ENCODE assay signal across 10 cellular contexts in genomic region chr1:21308847-21309652, GRCh38. TPM values are rescaled to one million over a fixed set of nuclear protein-coding genes. Genes with fewer than 3 reads are reported as not detected.
DNase-seq lines count a peak whose midpoint lies in the region; ATAC-seq and TF ChIP-seq lines count a peak whose summit lies in the region.
"Had no signal": no experiment of that assay in that cellular context is flagged by ENCODE, and none has a peak within 500 bp of the region (broad histone marks: within the 10 kb centered on the region; RNA-seq: fewer than 3 reads in every experiment).

No MANE protein-coding gene starts in this region.

- H3K9me3 Mint-ChIP-seq in activated naive CD8-positive, alpha-beta T cell (ENCODE audit: low read depth), result no peaks in the 10 kb centered on the region
- no peaks in the 10 kb centered on the region for H3K9me3 Mint-ChIP-seq in activated naive CD8-positive, alpha-beta T cell treated with anti-CD3 and anti-CD28 coated beads for 36 hours
- H3K9me3 Mint-ChIP-seq in activated naive CD8-positive, alpha-beta T cell treated with anti-CD3 and anti-CD28 coated beads, Interleukin-2, amount 50 U/mL, for 24 hours, result no peaks in the 10 kb centered on the region
- H3K9me3 Mint-ChIP-seq in activated T-helper 1 cell treated with anti-CD3 and anti-CD28 coated beads, Interleukin-12 subunit alpha, Interleukin-12 subunit beta, Interleukin-2, Interleukin-4 antibody, amounts not matched to agents 30 ng/mL and 10 ng/mL and 1 ng/mL, durations not matched to agents 14 hours and 24 hours and 36 hours, result no peaks in the 10 kb centered on the region
- H3K9me3 Mint-ChIP-seq: activated B cell treated with CpG ODN at 0.5 μM for 24 hours had no signal

- intact Hi-C loops in vagina (cut with DNase I), result loop anchor here (2.0 kb wide), 1 partner anchor 54 kb away; no protein-coding TSS in a partner anchor
- intact Hi-C loops in activated T-helper 1 cell treated with anti-CD3 and anti-CD28 coated beads, Interleukin-12 subunit alpha, Interleukin-12 subunit beta, Interleukin-2, Interleukin-4 antibody, amounts not matched to agents 30 ng/mL and 10 ng/mL and 1 ng/mL, durations not matched to agents 14 hours and 24 hours and 36 hours (cut with micrococcal nuclease), result no loop called here

- peak overlapping the region; percentile 53 to 62 for H3K27ac ChIP-seq in right atrium auricular region
- peak overlapping the region; percentile 86 for H3K27ac ChIP-seq in vagina

- H3K4me1 ChIP-seq in right atrium auricular region (peaks cover 0 to 50% of the 10 kb centered on the region in 2 donors), vagina (peaks cover 90% of the 10 kb centered on the region)

- H3K27me3 ChIP-seq in right atrium auricular region (no peaks in the 10 kb centered on the region), vagina (no peaks in the 10 kb centered on the region)

- H3K27ac Mint-ChIP-seq in activated naive CD8-positive, alpha-beta T cell, result peak overlapping the region; percentile 41
- no peak overlapping the region for H3K27ac Mint-ChIP-seq in activated naive CD8-positive, alpha-beta T cell treated with anti-CD3 and anti-CD28 coated beads for 36 hours
- H3K27ac Mint-ChIP-seq in activated naive CD8-positive, alpha-beta T cell treated with anti-CD3 and anti-CD28 coated beads, Interleukin-2, amount 50 U/mL, for 24 hours, result peak overlapping the region; percentile 56
- no peak overlapping the region for H3K27ac Mint-ChIP-seq in activated T-helper 1 cell treated with anti-CD3 and anti-CD28 coated beads, Interleukin-12 subunit alpha, Interleukin-12 subunit beta, Interleukin-2, Interleukin-4 antibody, amounts not matched to agents 30 ng/mL and 10 ng/mL and 1 ng/mL, durations not matched to agents 14 hours and 24 hours and 36 hours
- H3K27ac Mint-ChIP-seq: activated B cell treated with CpG ODN at 0.5 μM for 24 hours had no signal

- H3K4me1 Mint-ChIP-seq in activated naive CD8-positive, alpha-beta T cell (ENCODE audit: low read depth), result peaks cover 57% of the 10 kb centered on the region
- peaks cover 52% of the 10 kb centered on the region for H3K4me1 Mint-ChIP-seq in activated naive CD8-positive, alpha-beta T cell treated with anti-CD3 and anti-CD28 coated beads for 36 hours
- H3K4me1 Mint-ChIP-seq in activated naive CD8-positive, alpha-beta T cell treated with anti-CD3 and anti-CD28 coated beads, Interleukin-2, amount 50 U/mL, for 24 hours, result peaks cover 66% of the 10 kb centered on the region
- H3K4me1 Mint-ChIP-seq in activated T-helper 1 cell treated with anti-CD3 and anti-CD28 coated beads, Interleukin-12 subunit alpha, Interleukin-12 subunit beta, Interleukin-2, Interleukin-4 antibody, amounts not matched to agents 30 ng/mL and 10 ng/mL and 1 ng/mL, durations not matched to agents 14 hours and 24 hours and 36 hours (ENCODE audit: low read depth), result peaks cover 54% of the 10 kb centered on the region

- no peak for TF ChIP-seq POLR2A in vagina (IDR thresholded peaks at IDR 0.05)

- H3K36me3 ChIP-seq in right atrium auricular region (no peaks in the 10 kb centered on the region), vagina (no peaks in the 10 kb centered on the region)

- TF ChIP-seq CTCF in right atrium auricular region (IDR thresholded peaks at IDR 0.05) (no peak), vagina (IDR thresholded peaks at IDR 0.05) (no peak), GM13976 (IDR thresholded peaks at IDR 0.05; ENCODE audit: borderline replicate concordance, control extremely low read depth, extremely low read depth, insufficient read depth, missing control alignments) (no peak)

- in situ Hi-C loops in GM13976 (cut with MboI; ENCODE audit: low sequenced_read_pairs, unreplicated experiment), result no loop called here

- no peaks in the 10 kb centered on the region for H3K36me3 Mint-ChIP-seq in activated naive CD8-positive, alpha-beta T cell
- peaks cover 12% of the 10 kb centered on the region for H3K36me3 Mint-ChIP-seq in activated naive CD8-positive, alpha-beta T cell treated with anti-CD3 and anti-CD28 coated beads for 36 hours
- H3K36me3 Mint-ChIP-seq in activated naive CD8-positive, alpha-beta T cell treated with anti-CD3 and anti-CD28 coated beads, Interleukin-2, amount 50 U/mL, for 24 hours (ENCODE audit: low read depth), result peaks cover 24% of the 10 kb centered on the region
- H3K36me3 Mint-ChIP-seq in activated T-helper 1 cell treated with anti-CD3 and anti-CD28 coated beads, Interleukin-12 subunit alpha, Interleukin-12 subunit beta, Interleukin-2, Interleukin-4 antibody, amounts not matched to agents 30 ng/mL and 10 ng/mL and 1 ng/mL, durations not matched to agents 14 hours and 24 hours and 36 hours (ENCODE audit: low read depth), result peaks cover 9% of the 10 kb centered on the region

- peak; percentile 16 for ATAC-seq in activated naive CD8-positive, alpha-beta T cell treated with anti-CD3 and anti-CD28 coated beads, Interleukin-2, amount 50 U/mL, for 24 hours

- H3K9me3 ChIP-seq in right atrium auricular region (no peaks in the 10 kb centered on the region), vagina (no peaks in the 10 kb centered on the region)

- no peak overlapping the region for H3K4me3 ChIP-seq in right atrium auricular region
- no peak overlapping the region for H3K4me3 ChIP-seq in vagina

- no peaks in the 10 kb centered on the region for H3K27me3 Mint-ChIP-seq in activated naive CD8-positive, alpha-beta T cell
- H3K27me3 Mint-ChIP-seq in activated naive CD8-positive, alpha-beta T cell treated with anti-CD3 and anti-CD28 coated beads for 36 hours, result no peaks in the 10 kb centered on the region
- no peaks in the 10 kb centered on the region for H3K27me3 Mint-ChIP-seq in activated naive CD8-positive, alpha-beta T cell treated with anti-CD3 and anti-CD28 coated beads, Interleukin-2, amount 50 U/mL, for 24 hours
- H3K27me3 Mint-ChIP-seq in activated T-helper 1 cell treated with anti-CD3 and anti-CD28 coated beads, Interleukin-12 subunit alpha, Interleukin-12 subunit beta, Interleukin-2, Interleukin-4 antibody, amounts not matched to agents 30 ng/mL and 10 ng/mL and 1 ng/mL, durations not matched to agents 14 hours and 24 hours and 36 hours (ENCODE audit: insufficient read depth), result no peaks in the 10 kb centered on the region
- H3K27me3 Mint-ChIP-seq: activated B cell treated with CpG ODN at 0.5 μM for 24 hours, naive B cell had no signal

- H3K4me3 Mint-ChIP-seq in activated naive CD8-positive, alpha-beta T cell, result no peak overlapping the region
- no peak overlapping the region for H3K4me3 Mint-ChIP-seq in activated naive CD8-positive, alpha-beta T cell treated with anti-CD3 and anti-CD28 coated beads for 36 hours
- H3K4me3 Mint-ChIP-seq in activated naive CD8-positive, alpha-beta T cell treated with anti-CD3 and anti-CD28 coated beads, Interleukin-2, amount 50 U/mL, for 24 hours, result peak overlapping the region; percentile 2
- no peak overlapping the region for H3K4me3 Mint-ChIP-seq in activated T-helper 1 cell treated with anti-CD3 and anti-CD28 coated beads, Interleukin-12 subunit alpha, Interleukin-12 subunit beta, Interleukin-2, Interleukin-4 antibody, amounts not matched to agents 30 ng/mL and 10 ng/mL and 1 ng/mL, durations not matched to agents 14 hours and 24 hours and 36 hours
- H3K4me3 Mint-ChIP-seq: activated B cell treated with CpG ODN at 0.5 μM for 24 hours had no signal

- no peak for DNase-seq in activated naive CD8-positive, alpha-beta T cell treated with anti-CD3 and anti-CD28 coated beads for 36 hours
- no peak for DNase-seq in activated naive CD8-positive, alpha-beta T cell treated with anti-CD3 and anti-CD28 coated beads, Interleukin-2, amount 50 U/mL, for 24 hours
- DNase-seq in right atrium auricular region (ENCODE audit: low spot score) (no peak), vagina (ENCODE audit: extremely low spot score in 2 of 2) (no peak), GM13976 (ENCODE audit: low spot score) (no peak), cortex of kidney (lab: John Stamatoyannopoulos, UW) (no peak)
- DNase-seq in activated T-helper 1 cell treated with anti-CD3 and anti-CD28 coated beads, Interleukin-12 subunit alpha, Interleukin-12 subunit beta, Interleukin-2, Interleukin-4 antibody, amounts not matched to agents 30 ng/mL and 10 ng/mL and 1 ng/mL, durations not matched to agents 14 hours and 24 hours and 36 hours (ENCODE audit: low spot score), result no peak
- DNase-seq: activated B cell treated with CpG ODN at 0.5 μM for 24 hours, naive B cell had no signal

RNA-seq across cellular contexts. Expression of gene ECE1, which starts 18.8 kb away (rescaled TPM):
- total RNA-seq in activated naive CD8-positive, alpha-beta T cell treated with anti-CD3 and anti-CD28 coated beads for 36 hours, result 100 to 1,000 TPM in 1 of 2 experiments, 10 to 100 TPM in 1; 95.6 to 101 TPM
- total RNA-seq in right atrium auricular region (100 to 1,000 TPM in 1 of 2 donors, 10 to 100 TPM in 1; 83.7 to 152 TPM), vagina (93.8 TPM)
- 139 and 140 TPM in 2 replicates for total RNA-seq in activated T-helper 1 cell treated with anti-CD3 and anti-CD28 coated beads, Interleukin-12 subunit alpha, Interleukin-12 subunit beta, Interleukin-2, Interleukin-4 antibody, amounts not matched to agents 30 ng/mL and 10 ng/mL and 1 ng/mL, durations not matched to agents 14 hours and 24 hours and 36 hours

Comparison
In these comparisons a context has a peak if more than half of its experiments do, and no peak if none do; other contexts are left out.
1. H3K27ac Mint-ChIP-seq: peak in activated naive CD8-positive, alpha-beta T cell (single experiment) and activated naive CD8-positive, alpha-beta T cell treated with anti-CD3 and anti-CD28 coated beads, Interleukin-2, amount 50 U/mL, for 24 hours (single experiment); none in activated naive CD8-positive, alpha-beta T cell treated with anti-CD3 and anti-CD28 coated beads for 36 hours (single experiment) and activated T-helper 1 cell treated with anti-CD3 and anti-CD28 coated beads, Interleukin-12 subunit alpha, Interleukin-12 subunit beta, Interleukin-2, Interleukin-4 antibody, amounts not matched to agents 30 ng/mL and 10 ng/mL and 1 ng/mL, durations not matched to agents 14 hours and 24 hours and 36 hours (single experiment).